Comparison of ENCODE assay signal across 20 cellular contexts in genomic region chr6:170366248-170366960, GRCh38. TPM values are rescaled to one million over a fixed set of nuclear protein-coding genes. Genes with fewer than 3 reads are reported as not detected.
DNase-seq lines count a peak whose midpoint lies in the region; ATAC-seq, FAIRE-seq and TF ChIP-seq lines count a peak whose summit lies in the region.
"Had no signal": no experiment of that assay in that cellular context is flagged by ENCODE, and none has a peak within 500 bp of the region (broad histone marks: within the 10 kb centered on the region; RNA-seq: fewer than 3 reads in every experiment).

No MANE protein-coding gene starts in this region.

- no peaks in the 10 kb centered on the region for H3K79me1 ChIP-seq in H1 (ENCODE audit: low read depth, low read length)

- no peak overlapping the region for H3K56ac ChIP-seq in H1 (replicated peaks; ENCODE audit: insufficient read length, low read depth, low read length)

- H2BK5ac ChIP-seq in H1 (ENCODE audit: low read depth, low read length), result no peak overlapping the region

- peaks cover 2% of the 10 kb centered on the region for H3K27me3 Mint-ChIP-seq in neural progenitor cell (ENCODE audit: insufficient read depth, low read depth)
- peaks cover 0 to 1% of the 10 kb centered on the region in 2 donors for H3K27me3 Mint-ChIP-seq in CD8-positive, alpha-beta memory T cell
- H3K27me3 Mint-ChIP-seq: activated naive CD4-positive, alpha-beta T cell treated with anti-CD3 and anti-CD28 coated beads, Interleukin-2, amount 50 U/mL, for 24 hours had no signal

- H3K9me3 ChIP-seq in right cardiac atrium (ENCODE audit: control insufficient read depth, low read length) (no peaks in the 10 kb centered on the region), H1 (ENCODE audit: insufficient read depth in 2 of 2, low read depth in 1 of 2, low read length in 1 of 2) (no peaks in the 10 kb centered on the region), neural progenitor cell (ENCODE audit: low read depth) (no peaks in the 10 kb centered on the region), upper lobe of right lung (no peaks in the 10 kb centered on the region)
- H3K9me3 ChIP-seq in CD8-positive, alpha-beta memory T cell (ENCODE audit: low read length), result no peaks in the 10 kb centered on the region

- H3K9ac ChIP-seq in H1 (replicated peaks in 1 of 4; ENCODE audit: extremely low read depth in 1 of 4, low read depth in 3 of 4, low read length in 3 of 4), result no peak overlapping the region
- no peak overlapping the region for H3K9ac ChIP-seq in neural progenitor cell
- H3K9ac ChIP-seq: GM23248 had no signal

- H2AK5ac ChIP-seq in H1 (ENCODE audit: low read depth, low read length), result no peak overlapping the region

- DNase-seq in right cardiac atrium (peak in 2 of 3 donors; percentile 28 to 62), Right ventricle myocardium superior (no peak), H1 (ENCODE audit: low read depth in 1 of 2, low spot score in 2 of 2) (no peak), neural progenitor cell (ENCODE audit: low spot score) (no peak), upper lobe of right lung (no peak), kidney tubule cell (ENCODE audit: low spot score) (no peak)
- DNase-seq in CD8-positive, alpha-beta memory T cell, result no peak
- DNase-seq: activated CD4-positive, alpha-beta T cell treated with anti-CD3 and anti-CD28 coated beads for 48 hours; cortex of kidney; foreskin keratinocyte; GM23248; kidney glomerular epithelial cell; NCI-H1436; NCI-H2171 treated with DMSO at 0.1 percent for 48 hours; NCI-H774; stimulated activated naive CD4-positive, alpha-beta T cell treated with Interleukin-2 at 50 U/mL for 16 hours had no signal

- ATAC-seq in right cardiac atrium (peak; percentile 27 to 30), Right ventricle myocardium superior (ENCODE audit: poor library complexity) (no peak), upper lobe of right lung (peak; percentile 29), HG02610 (IDR thresholded peaks at IDR 0.05; ENCODE audit: unreplicated experiment) (no peak)
- ATAC-seq: Panc1 had no signal

- H4K91ac ChIP-seq in H1 (replicated peaks; ENCODE audit: insufficient read length, low read length), result no peak overlapping the region

- H3K27ac ChIP-seq in right cardiac atrium (ENCODE audit: low read length) (no peak overlapping the region), H1 (ENCODE audit: low read depth, low read length) (no peak overlapping the region), neural progenitor cell (no peak overlapping the region), upper lobe of right lung (no peak overlapping the region)
- H3K27ac ChIP-seq in CD8-positive, alpha-beta memory T cell (ENCODE audit: low read depth, low read length), result no peak overlapping the region
- H3K27ac ChIP-seq: epithelial cell of prostate, foreskin keratinocyte, GM23248 had no signal

- TF ChIP-seq CTCF in H1 (IDR thresholded peaks at IDR 0.05; ENCODE audit: control extremely low read depth in 1 of 3, insufficient read depth in 1 of 3, low read depth in 1 of 3, low read length in 3 of 3), result no peak
- no peak for TF ChIP-seq CTCF in neural progenitor cell (IDR thresholded peaks at IDR 0.05)
- no peak for TF ChIP-seq CTCF in upper lobe of right lung (IDR thresholded peaks at IDR 0.05)

- no peaks in the 10 kb centered on the region for H3F3A ChIP-seq in neural progenitor cell (ENCODE audit: low read depth)

- H3K4ac ChIP-seq in H1 (replicated peaks; ENCODE audit: insufficient read length, low read depth, low read length), result no peak overlapping the region

- no peak overlapping the region for H2BK120ac ChIP-seq in H1 (replicated peaks; ENCODE audit: low read depth, low read length)

- H3K18ac ChIP-seq in H1 (ENCODE audit: extremely low read depth, low read length), result no peak overlapping the region

- intact Hi-C loops in right cardiac atrium (cut with DNase I) (no loop called here), Right ventricle myocardium superior (cut with DNase I) (no loop called here), upper lobe of right lung (cut with DNase I) (no loop called here)

- no peak for TF ChIP-seq POLR2A in H1 (IDR thresholded peaks at IDR 0.05; ENCODE audit: control extremely low read depth in 1 of 2, low read depth in 2 of 2, low read length in 2 of 2)

- H4K20me1 ChIP-seq in H1 (replicated peaks in 1 of 2; ENCODE audit: control insufficient read depth in 1 of 2, insufficient read depth in 2 of 2, low read length in 2 of 2) (no peaks in the 10 kb centered on the region), neural progenitor cell (ENCODE audit: low read depth) (no peaks in the 10 kb centered on the region)

- H3K14ac ChIP-seq in H1 (ENCODE audit: insufficient read length), result no peak overlapping the region

- H3K4me2 ChIP-seq in H1 (ENCODE audit: insufficient read depth in 1 of 2, low read depth in 2 of 2, low read length in 2 of 2) (no peak overlapping the region), neural progenitor cell (no peak overlapping the region)

- POLR2A ChIA-PET in H1 (lab: Charles Lee; ENCODE audit: partially characterized antibody), result no interaction called here
- POLR2A ChIA-PET in CD8-positive, alpha-beta memory T cell (lab: Charles Lee), result no interaction called here

- no peak overlapping the region for H3K23ac ChIP-seq in H1 (ENCODE audit: insufficient read length)

- H3K79me2 ChIP-seq in H1 (ENCODE audit: control insufficient read depth in 1 of 2, insufficient read depth in 2 of 2, low read length in 2 of 2) (no peaks in the 10 kb centered on the region), neural progenitor cell (ENCODE audit: low read depth) (no peaks in the 10 kb centered on the region)

- no peaks in the 10 kb centered on the region; a peak in 1 of 8 replicates for H3K36me3 ChIP-seq in H1 (ENCODE audit: control insufficient read depth in 2 of 4, insufficient read depth in 4 of 4, low read length in 3 of 4)
- H3K36me3 ChIP-seq in neural progenitor cell, result no peaks in the 10 kb centered on the region
- H3K36me3 ChIP-seq in upper lobe of right lung, result peaks cover 42% of the 10 kb centered on the region
- H3K36me3 ChIP-seq in CD8-positive, alpha-beta memory T cell (ENCODE audit: insufficient read depth, low read length), result peaks cover 14% of the 10 kb centered on the region

- H3K23me2 ChIP-seq in H1 (ENCODE audit: low read depth, low read length), result no peaks in the 10 kb centered on the region

- H3K4me3 ChIP-seq in right cardiac atrium (ENCODE audit: low read length) (no peak overlapping the region), H1 (ENCODE audit: extremely low read depth in 1 of 4, insufficient read depth in 2 of 4, low read depth in 3 of 4, low read length in 4 of 4) (no peak overlapping the region), neural progenitor cell (no peak overlapping the region), upper lobe of right lung (no peak overlapping the region)
- H3K4me3 ChIP-seq in CD8-positive, alpha-beta memory T cell (ENCODE audit: low read length), result no peak overlapping the region
- H3K4me3 ChIP-seq: GM23248 had no signal

- no peak overlapping the region for H2AFZ ChIP-seq in H1 (ENCODE audit: low read length)
- no peak overlapping the region for H2AFZ ChIP-seq in neural progenitor cell (replicated peaks)
- H2AFZ ChIP-seq: GM23248 had no signal

- no peak overlapping the region for H2BK12ac ChIP-seq in H1 (ENCODE audit: low read depth, low read length)

- no peak for TF ChIP-seq EP300 in H1 (IDR thresholded peaks at IDR 0.05; ENCODE audit: borderline replicate concordance in 1 of 2, low read depth in 2 of 2, low read length in 2 of 2)

- H3K4me1 Mint-ChIP-seq in neural progenitor cell, result peaks cover 16% of the 10 kb centered on the region
- H3K4me1 Mint-ChIP-seq in CD8-positive, alpha-beta memory T cell, result peaks cover 7 to 19% (median 10%) of the 10 kb centered on the region in 3 donors

- CTCF ChIA-PET in H1 (lab: Charles Lee; ENCODE audit: partially characterized antibody), result interaction anchor here (0.7 to 1.7 kb wide), 2 partner anchors 16 to 18 kb away, joined by 3 to 4 read pairs; no protein-coding TSS in a partner anchor
- CTCF ChIA-PET in CD8-positive, alpha-beta memory T cell (lab: Charles Lee), result interaction anchor here (0.9 to 1.4 kb wide), 2 partner anchors 11 to 535 kb away, joined by 3 read pairs; no protein-coding TSS in a partner anchor

- H3K9me3 Mint-ChIP-seq in neural progenitor cell, result no peaks in the 10 kb centered on the region
- no peaks in the 10 kb centered on the region for H3K9me3 Mint-ChIP-seq in CD8-positive, alpha-beta memory T cell
- H3K9me3 Mint-ChIP-seq: activated naive CD4-positive, alpha-beta T cell treated with anti-CD3 and anti-CD28 coated beads, Interleukin-2, amount 50 U/mL, for 24 hours had no signal

- WGBS in right cardiac atrium, result 74% methylated on average over 11 of the region's 11 CpGs
- 94% methylated on average over 8 of the region's 11 CpGs; no CpG with 5 or more reads in 1 of the 2 experiments for WGBS in H1 (ENCODE audit: extremely low coverage in 1 of 2, insufficient coverage in 1 of 2, insufficient read length in 1 of 2, insufficient replicate concordance in 2 of 2, low coverage in 1 of 2, low lambda C conversion rate in 2 of 2, missing lambda C conversion rate in 1 of 2), 2 experiments

- H2BK20ac ChIP-seq in H1 (ENCODE audit: low read length), result no peak overlapping the region

- H3K27ac Mint-ChIP-seq in neural progenitor cell, result peak overlapping the region; percentile 76
- H3K27ac Mint-ChIP-seq in CD8-positive, alpha-beta memory T cell, result peak overlapping the region in 3 of 8 donors; percentile 51 to 92 (median 68)
- H3K27ac Mint-ChIP-seq: activated naive CD4-positive, alpha-beta T cell treated with anti-CD3 and anti-CD28 coated beads, Interleukin-2, amount 50 U/mL, for 24 hours had no signal

- H3K27me3 ChIP-seq in right cardiac atrium (ENCODE audit: control insufficient read depth, insufficient read depth) (no peaks in the 10 kb centered on the region), H1 (replicated peaks in 1 of 4; ENCODE audit: control insufficient read depth in 3 of 4, extremely low read depth in 1 of 4, insufficient read depth in 3 of 4, low read length in 3 of 4) (no peaks in the 10 kb centered on the region), neural progenitor cell (no peaks in the 10 kb centered on the region), upper lobe of right lung (no peaks in the 10 kb centered on the region)
- H3K27me3 ChIP-seq in CD8-positive, alpha-beta memory T cell (ENCODE audit: insufficient read depth, low read length, poor library complexity, severe bottlenecking), result no peaks in the 10 kb centered on the region
- H3K27me3 ChIP-seq: foreskin keratinocyte had no signal

- no peak overlapping the region for H4K5ac ChIP-seq in H1 (ENCODE audit: insufficient read length, low read depth, low read length)

- H2BK15ac ChIP-seq in H1 (ENCODE audit: low read length), result no peak overlapping the region

- no peak for TF ChIP-seq RAD21 in H1 (IDR thresholded peaks at IDR 0.05 in 1 of 2, conservative IDR thresholded peaks at IDR 0.05 in 1 of 2; ENCODE audit: low read depth in 2 of 2, low read length in 2 of 2)

- peaks cover 20% of the 10 kb centered on the region for H3K36me3 Mint-ChIP-seq in neural progenitor cell
- H3K36me3 Mint-ChIP-seq in CD8-positive, alpha-beta memory T cell, result peaks cover 0 to 89% (median 19%) of the 10 kb centered on the region in 3 donors

- no peak overlapping the region for H3K4me3 Mint-ChIP-seq in neural progenitor cell
- H3K4me3 Mint-ChIP-seq in CD8-positive, alpha-beta memory T cell, result peak overlapping the region in 1 of 7 donors; percentile 52
- H3K4me3 Mint-ChIP-seq: activated naive CD4-positive, alpha-beta T cell treated with anti-CD3 and anti-CD28 coated beads, Interleukin-2, amount 50 U/mL, for 24 hours had no signal

- FAIRE-seq in H1 (lab: Jason Lieb, UNC), result no peak

- peak overlapping the region; percentile 72 for H4K8ac ChIP-seq in H1 (ENCODE audit: extremely low read depth, insufficient read depth, low read length)

- H3K4me1 ChIP-seq in right cardiac atrium (ENCODE audit: control insufficient read depth, insufficient read depth, low read length) (peaks cover 11% of the 10 kb centered on the region), H1 (replicated peaks in 1 of 4; ENCODE audit: control insufficient read depth in 3 of 4, insufficient read depth in 4 of 4, low read length in 3 of 4) (no peaks in the 10 kb centered on the region; a peak in 1 of 7 replicates), neural progenitor cell (no peaks in the 10 kb centered on the region), upper lobe of right lung (no peaks in the 10 kb centered on the region)
- H3K4me1 ChIP-seq in CD8-positive, alpha-beta memory T cell (ENCODE audit: insufficient read depth, low read length), result no peaks in the 10 kb centered on the region
- H3K4me1 ChIP-seq: foreskin keratinocyte had no signal

RNA-seq across cellular contexts. Expression of gene FAM120B, which starts 59.8 kb away (rescaled TPM):
- total RNA-seq in right cardiac atrium (10 to 100 TPM; 25.8 to 31.9 (median 29.5) TPM), Right ventricle myocardium superior (16.5 TPM), neural progenitor cell (ENCODE audit: low replicate concordance) (19.7 and 20.3 TPM in 2 replicates), upper lobe of right lung (26.1 TPM)
- polyA plus RNA-seq in right cardiac atrium (10.7 TPM), H1 (2011; rRNA removed) (4.2 and 5.1 TPM in 2 replicates)
- total RNA-seq in H1 (2021; fragmentation: NEBNext Ultra II Directional; extraction: Animal tissue kit (Norgen Biotek cat#: 25700)), result 12.0 and 12.5 TPM in 2 replicates
- 5.8 TPM for polyA plus RNA-seq in H1 (2011; cell fraction: cytosol; rRNA removed)
- 11.3 TPM for polyA plus RNA-seq in H1 (2011; cell fraction: nucleus; rRNA removed)
- polyA plus RNA-seq in H1 (2012, experiment 1 of 2), result 6.9 to 9.1 TPM (median 8.0 TPM) in 4 replicates
- polyA plus RNA-seq in H1 (2012, experiment 2 of 2), result 1.6 TPM
- 8.2 TPM for polyA plus RNA-seq in H1 (2013, experiment 1 of 2)
- 8.6 TPM for polyA plus RNA-seq in H1 (2013, experiment 2 of 2)
- 22.0 and 30.5 TPM in 2 replicates for polyA minus RNA-seq in H1 (2011; rRNA and poly(A)+ RNA removed)
- 6.2 TPM for polyA minus RNA-seq in H1 (2011; cell fraction: cytosol; rRNA and poly(A)+ RNA removed)
- 35.7 TPM for polyA minus RNA-seq in H1 (2011; cell fraction: nucleus; rRNA and poly(A)+ RNA removed)
- total RNA-seq in CD8-positive, alpha-beta memory T cell, result 10 to 100 TPM; 19.1 to 20.9 TPM
- polyA plus RNA-seq in CD8-positive, alpha-beta memory T cell, result 29.8 TPM

Comparison
In these comparisons a context has a peak if more than half of its experiments do, and no peak if none do; other contexts are left out.
1. ATAC-seq: peak in right cardiac atrium (2 of 2) and upper lobe of right lung (single experiment); none in Right ventricle myocardium superior (single experiment) and HG02610 (single experiment).
2. DNase-seq: peak in right cardiac atrium (2 of 3); none in Right ventricle myocardium superior (single experiment), H1 (0 of 2), neural progenitor cell (single experiment), upper lobe of right lung (single experiment), kidney tubule cell (single experiment) and CD8-positive, alpha-beta memory T cell (0 of 5).